In the genomic region with DNA sequence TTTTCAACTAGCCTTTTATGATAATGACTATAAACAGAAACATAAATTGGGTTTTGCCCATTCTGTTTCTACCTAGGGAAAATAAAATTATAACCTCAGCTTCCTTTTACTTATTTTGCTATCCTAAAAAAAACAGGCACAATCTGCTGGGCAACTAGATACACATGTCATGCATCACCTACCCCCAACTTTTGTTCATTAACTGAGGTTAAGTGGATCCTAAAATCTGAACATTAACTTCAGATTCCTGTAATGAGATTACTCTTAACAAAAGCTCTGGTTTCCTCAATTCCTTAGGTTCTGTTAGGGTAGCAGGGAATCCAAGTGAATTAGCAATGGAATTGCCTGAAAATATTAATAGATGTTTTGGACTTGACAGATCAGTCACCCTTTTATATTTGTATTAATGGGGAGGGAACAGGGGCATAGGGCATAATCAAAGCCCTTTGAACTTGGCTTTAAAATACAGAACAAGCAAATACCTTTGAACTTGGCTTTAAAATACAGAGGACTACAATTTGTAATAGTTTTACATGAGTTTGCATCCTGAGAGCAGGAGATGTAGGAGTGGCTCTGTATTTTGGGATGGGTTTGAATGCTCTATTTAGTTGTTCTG, we compare ENCODE assay signal across 1 cellular context.
TF ChIP-seq lines count a peak whose summit lies in the region.

No MANE protein-coding gene starts in this region.

TF ChIP-seq in GM23338, 12 proteins besides CTCF, POLR2A, EP300 and RAD21 (continued from another document):
- TF ChIP-seq, protein P1, sequence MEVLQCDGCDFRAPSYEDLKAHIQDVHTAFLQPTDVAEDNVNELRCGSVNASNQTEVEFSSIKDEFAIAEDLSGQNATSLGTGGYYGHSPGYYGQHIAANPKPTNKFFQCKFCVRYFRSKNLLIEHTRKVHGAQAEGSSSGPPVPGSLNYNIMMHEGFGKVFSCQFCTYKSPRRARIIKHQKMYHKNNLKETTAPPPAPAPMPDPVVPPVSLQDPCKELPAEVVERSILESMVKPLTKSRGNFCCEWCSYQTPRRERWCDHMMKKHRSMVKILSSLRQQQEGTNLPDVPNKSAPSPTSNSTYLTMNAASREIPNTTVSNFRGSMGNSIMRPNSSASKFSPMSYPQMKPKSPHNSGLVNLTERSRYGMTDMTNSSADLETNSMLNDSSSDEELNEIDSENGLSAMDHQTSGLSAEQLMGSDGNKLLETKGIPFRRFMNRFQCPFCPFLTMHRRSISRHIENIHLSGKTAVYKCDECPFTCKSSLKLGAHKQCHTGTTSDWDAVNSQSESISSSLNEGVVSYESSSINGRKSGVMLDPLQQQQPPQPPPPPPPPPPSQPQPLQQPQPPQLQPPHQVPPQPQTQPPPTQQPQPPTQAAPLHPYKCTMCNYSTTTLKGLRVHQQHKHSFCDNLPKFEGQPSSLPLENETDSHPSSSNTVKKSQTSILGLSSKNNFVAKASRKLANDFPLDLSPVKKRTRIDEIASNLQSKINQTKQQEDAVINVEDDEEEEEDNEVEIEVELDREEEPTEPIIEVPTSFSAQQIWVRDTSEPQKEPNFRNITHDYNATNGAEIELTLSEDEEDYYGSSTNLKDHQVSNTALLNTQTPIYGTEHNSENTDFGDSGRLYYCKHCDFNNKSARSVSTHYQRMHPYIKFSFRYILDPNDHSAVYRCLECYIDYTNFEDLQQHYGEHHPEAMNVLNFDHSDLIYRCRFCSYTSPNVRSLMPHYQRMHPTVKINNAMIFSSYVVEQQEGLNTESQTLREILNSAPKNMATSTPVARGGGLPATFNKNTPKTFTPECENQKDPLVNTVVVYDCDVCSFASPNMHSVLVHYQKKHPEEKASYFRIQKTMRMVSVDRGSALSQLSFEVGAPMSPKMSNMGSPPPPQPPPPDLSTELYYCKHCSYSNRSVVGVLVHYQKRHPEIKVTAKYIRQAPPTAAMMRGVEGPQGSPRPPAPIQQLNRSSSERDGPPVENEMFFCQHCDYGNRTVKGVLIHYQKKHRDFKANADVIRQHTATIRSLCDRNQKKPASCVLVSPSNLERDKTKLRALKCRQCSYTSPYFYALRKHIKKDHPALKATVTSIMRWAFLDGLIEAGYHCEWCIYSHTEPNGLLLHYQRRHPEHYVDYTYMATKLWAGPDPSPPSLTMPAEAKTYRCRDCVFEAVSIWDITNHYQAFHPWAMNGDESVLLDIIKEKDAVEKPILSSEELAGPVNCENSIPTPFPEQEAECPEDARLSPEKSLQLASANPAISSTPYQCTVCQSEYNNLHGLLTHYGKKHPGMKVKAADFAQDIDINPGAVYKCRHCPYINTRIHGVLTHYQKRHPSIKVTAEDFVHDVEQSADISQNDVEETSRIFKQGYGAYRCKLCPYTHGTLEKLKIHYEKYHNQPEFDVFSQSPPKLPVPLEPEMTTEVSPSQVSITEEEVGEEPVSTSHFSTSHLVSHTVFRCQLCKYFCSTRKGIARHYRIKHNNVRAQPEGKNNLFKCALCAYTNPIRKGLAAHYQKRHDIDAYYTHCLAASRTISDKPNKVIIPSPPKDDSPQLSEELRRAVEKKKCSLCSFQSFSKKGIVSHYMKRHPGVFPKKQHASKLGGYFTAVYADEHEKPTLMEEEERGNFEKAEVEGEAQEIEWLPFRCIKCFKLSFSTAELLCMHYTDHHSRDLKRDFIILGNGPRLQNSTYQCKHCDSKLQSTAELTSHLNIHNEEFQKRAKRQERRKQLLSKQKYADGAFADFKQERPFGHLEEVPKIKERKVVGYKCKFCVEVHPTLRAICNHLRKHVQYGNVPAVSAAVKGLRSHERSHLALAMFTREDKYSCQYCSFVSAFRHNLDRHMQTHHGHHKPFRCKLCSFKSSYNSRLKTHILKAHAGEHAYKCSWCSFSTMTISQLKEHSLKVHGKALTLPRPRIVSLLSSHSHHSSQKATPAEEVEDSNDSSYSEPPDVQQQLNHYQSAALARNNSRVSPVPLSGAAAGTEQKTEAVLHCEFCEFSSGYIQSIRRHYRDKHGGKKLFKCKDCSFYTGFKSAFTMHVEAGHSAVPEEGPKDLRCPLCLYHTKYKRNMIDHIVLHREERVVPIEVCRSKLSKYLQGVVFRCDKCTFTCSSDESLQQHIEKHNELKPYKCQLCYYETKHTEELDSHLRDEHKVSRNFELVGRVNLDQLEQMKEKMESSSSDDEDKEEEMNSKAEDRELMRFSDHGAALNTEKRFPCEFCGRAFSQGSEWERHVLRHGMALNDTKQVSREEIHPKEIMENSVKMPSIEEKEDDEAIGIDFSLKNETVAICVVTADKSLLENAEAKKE (CRISPR knock-in tag; IDR thresholded peaks at IDR 0.05): no peak
- TF ChIP-seq, protein P2, sequence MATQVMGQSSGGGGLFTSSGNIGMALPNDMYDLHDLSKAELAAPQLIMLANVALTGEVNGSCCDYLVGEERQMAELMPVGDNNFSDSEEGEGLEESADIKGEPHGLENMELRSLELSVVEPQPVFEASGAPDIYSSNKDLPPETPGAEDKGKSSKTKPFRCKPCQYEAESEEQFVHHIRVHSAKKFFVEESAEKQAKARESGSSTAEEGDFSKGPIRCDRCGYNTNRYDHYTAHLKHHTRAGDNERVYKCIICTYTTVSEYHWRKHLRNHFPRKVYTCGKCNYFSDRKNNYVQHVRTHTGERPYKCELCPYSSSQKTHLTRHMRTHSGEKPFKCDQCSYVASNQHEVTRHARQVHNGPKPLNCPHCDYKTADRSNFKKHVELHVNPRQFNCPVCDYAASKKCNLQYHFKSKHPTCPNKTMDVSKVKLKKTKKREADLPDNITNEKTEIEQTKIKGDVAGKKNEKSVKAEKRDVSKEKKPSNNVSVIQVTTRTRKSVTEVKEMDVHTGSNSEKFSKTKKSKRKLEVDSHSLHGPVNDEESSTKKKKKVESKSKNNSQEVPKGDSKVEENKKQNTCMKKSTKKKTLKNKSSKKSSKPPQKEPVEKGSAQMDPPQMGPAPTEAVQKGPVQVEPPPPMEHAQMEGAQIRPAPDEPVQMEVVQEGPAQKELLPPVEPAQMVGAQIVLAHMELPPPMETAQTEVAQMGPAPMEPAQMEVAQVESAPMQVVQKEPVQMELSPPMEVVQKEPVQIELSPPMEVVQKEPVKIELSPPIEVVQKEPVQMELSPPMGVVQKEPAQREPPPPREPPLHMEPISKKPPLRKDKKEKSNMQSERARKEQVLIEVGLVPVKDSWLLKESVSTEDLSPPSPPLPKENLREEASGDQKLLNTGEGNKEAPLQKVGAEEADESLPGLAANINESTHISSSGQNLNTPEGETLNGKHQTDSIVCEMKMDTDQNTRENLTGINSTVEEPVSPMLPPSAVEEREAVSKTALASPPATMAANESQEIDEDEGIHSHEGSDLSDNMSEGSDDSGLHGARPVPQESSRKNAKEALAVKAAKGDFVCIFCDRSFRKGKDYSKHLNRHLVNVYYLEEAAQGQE (IDR thresholded peaks at IDR 0.05; ENCODE audit: unreplicated experiment): no peak
- TF ChIP-seq ZNF114 (CRISPR knock-in tag; IDR thresholded peaks at IDR 0.05): no peak
- TF ChIP-seq NANOG (IDR thresholded peaks at IDR 0.05; ENCODE audit: borderline replicate concordance): no peak
- TF ChIP-seq POLR2AphosphoS5 (IDR thresholded peaks at IDR 0.05; ENCODE audit: low read depth): no peak
- TF ChIP-seq, protein P3, sequence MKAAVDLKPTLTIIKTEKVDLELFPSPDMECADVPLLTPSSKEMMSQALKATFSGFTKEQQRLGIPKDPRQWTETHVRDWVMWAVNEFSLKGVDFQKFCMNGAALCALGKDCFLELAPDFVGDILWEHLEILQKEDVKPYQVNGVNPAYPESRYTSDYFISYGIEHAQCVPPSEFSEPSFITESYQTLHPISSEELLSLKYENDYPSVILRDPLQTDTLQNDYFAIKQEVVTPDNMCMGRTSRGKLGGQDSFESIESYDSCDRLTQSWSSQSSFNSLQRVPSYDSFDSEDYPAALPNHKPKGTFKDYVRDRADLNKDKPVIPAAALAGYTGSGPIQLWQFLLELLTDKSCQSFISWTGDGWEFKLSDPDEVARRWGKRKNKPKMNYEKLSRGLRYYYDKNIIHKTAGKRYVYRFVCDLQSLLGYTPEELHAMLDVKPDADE (IDR thresholded peaks at IDR 0.05): no peak
- no peak for TF ChIP-seq EZH2phosphoT487 (IDR thresholded peaks at IDR 0.05; ENCODE audit: unreplicated experiment)
- no peak for TF ChIP-seq ZNF331 (CRISPR knock-in tag; IDR thresholded peaks at IDR 0.05; ENCODE audit: low read depth)
- no peak for TF ChIP-seq EZH2 (IDR thresholded peaks at IDR 0.05; ENCODE audit: low read depth, unreplicated experiment)
